In genomic region chr12:122226366-122227222, GRCh38 we compare ENCODE assay signal across 8 cellular contexts. TPM values are rescaled to one million over a fixed set of nuclear protein-coding genes. Genes with fewer than 3 reads are reported as not detected.
DNase-seq lines count a peak whose midpoint lies in the region; ATAC-seq, FAIRE-seq and TF ChIP-seq lines count a peak whose summit lies in the region.

No MANE protein-coding gene starts in this region.

- peak overlapping the region; percentile 75 for H2AFZ ChIP-seq in keratinocyte (ENCODE audit: control insufficient read depth, low read length)

- TF ChIP-seq CTCF in WTC11 (IDR thresholded peaks at IDR 0.05) (no peak), keratinocyte (optimal IDR thresholded peaks at IDR 0.05 in 1 of 3, IDR thresholded peaks at IDR 0.05 in 1 of 3, conservative IDR thresholded peaks at IDR 0.05 in 1 of 3; ENCODE audit: extremely low read depth in 1 of 3, insufficient read depth in 2 of 3, low read length in 3 of 3) (peak in 1 of 3 experiments; percentile 16), tibial nerve (IDR thresholded peaks at IDR 0.05) (no peak)

- H3K4me1 Mint-ChIP-seq in activated naive CD4-positive, alpha-beta T cell treated with anti-CD3 and anti-CD28 coated beads, Interleukin-2, amount 10 ng/mL, durations not matched to agents 7 days and 5 days: peaks cover 42% of the 10 kb centered on the region
- H3K4me1 Mint-ChIP-seq in WTC11: peaks cover 24% of the 10 kb centered on the region

- POLR2A ChIA-PET in WTC11 (lab: Charles Lee): interaction anchor here (0.8 to 2.0 kb wide), 6 partner anchors 23 to 274 kb away, joined by 4 to 15 read pairs (median 4); partner anchors contain the start of genes B3GNT4 and ZCCHC8

- no peaks in the 10 kb centered on the region for H3K9me3 ChIP-seq in keratinocyte (ENCODE audit: control insufficient read depth, low read depth, low read length)
- H3K9me3 ChIP-seq in tibial nerve: no peaks in the 10 kb centered on the region

- no peak for FAIRE-seq in keratinocyte (lab: Jason Lieb, UNC)

- H3K27ac Mint-ChIP-seq in activated naive CD4-positive, alpha-beta T cell treated with anti-CD3 and anti-CD28 coated beads, Interleukin-2, amount 10 ng/mL, durations not matched to agents 7 days and 5 days: peak overlapping the region; percentile 60
- H3K27ac Mint-ChIP-seq in WTC11: no peak overlapping the region

- CTCF ChIA-PET in activated naive CD4-positive, alpha-beta T cell treated with anti-CD3 and anti-CD28 coated beads, Interleukin-2, amount 10 ng/mL, durations not matched to agents 7 days and 5 days (lab: Charles Lee): interaction anchor here (1.1 kb wide), 2 partner anchors 17 to 40 kb away, joined by 4 read pairs; partner anchors contain the start of gene VPS33A
- CTCF ChIA-PET in WTC11 (lab: Charles Lee): interaction anchor here (0.6 to 1.4 kb wide), 5 partner anchors 36 to 529 kb away, joined by 3 to 6 read pairs (median 3); partner anchors contain the start of genes CFAP251 and DENR

- H4K20me1 ChIP-seq in keratinocyte (ENCODE audit: control insufficient read depth, extremely low read depth, insufficient read depth, low read length): peaks cover 3% of the 10 kb centered on the region

- peaks cover 38% of the 10 kb centered on the region for H3K79me2 ChIP-seq in keratinocyte (ENCODE audit: control insufficient read depth, insufficient read depth, low read length)

- H3K36me3 ChIP-seq in keratinocyte (ENCODE audit: control insufficient read depth in 2 of 2, extremely low read depth in 1 of 2, insufficient read depth in 2 of 2, low read length in 2 of 2): peaks cover 10 to 11% of the 10 kb centered on the region in 2 experiments
- peaks cover 2 to 44% (median 10%) of the 10 kb centered on the region in 3 donors for H3K36me3 ChIP-seq in tibial nerve

- no peak for TF ChIP-seq EP300 in tibial nerve (IDR thresholded peaks at IDR 0.05)

- WGBS in tibial nerve, 2 donors: 10 to 11% methylated on average over 43 to 49 of the region's 58 CpGs

- no peaks in the 10 kb centered on the region for H3K27me3 ChIP-seq in keratinocyte (ENCODE audit: control insufficient read depth, extremely low read depth, insufficient read depth, low read length)
- no peaks in the 10 kb centered on the region for H3K27me3 ChIP-seq in tibial nerve

- H3K9me3 Mint-ChIP-seq in activated naive CD4-positive, alpha-beta T cell treated with anti-CD3 and anti-CD28 coated beads, Interleukin-2, amount 10 ng/mL, durations not matched to agents 7 days and 5 days: no peaks in the 10 kb centered on the region
- no peaks in the 10 kb centered on the region for H3K9me3 Mint-ChIP-seq in WTC11

- peak overlapping the region; percentile 86 for H3K4me2 ChIP-seq in keratinocyte (ENCODE audit: control insufficient read depth, extremely low read depth, insufficient read depth, low read depth, low read length)

- H3K4me3 Mint-ChIP-seq in activated naive CD4-positive, alpha-beta T cell treated with anti-CD3 and anti-CD28 coated beads, Interleukin-2, amount 10 ng/mL, durations not matched to agents 7 days and 5 days: peak overlapping the region; percentile 68
- H3K4me3 Mint-ChIP-seq in WTC11: peak overlapping the region; percentile 60

- no peak for TF ChIP-seq POLR2A in tibial nerve (IDR thresholded peaks at IDR 0.05)

- H3K9me1 ChIP-seq in keratinocyte (ENCODE audit: control insufficient read depth, extremely low read depth, insufficient read depth, low read length): peaks cover 3% of the 10 kb centered on the region

- peak; percentile 61; the same call in 1 of the 2 replicates for ATAC-seq in WTC11

- H3K27ac ChIP-seq in keratinocyte (ENCODE audit: control insufficient read depth, insufficient read depth, low read length): no peak overlapping the region
- H3K27ac ChIP-seq in tibial nerve: peak overlapping the region in 1 of 4 donors; percentile 99

- peak overlapping the region in 2 of 3 experiments; percentile 32 to 61 for H3K4me3 ChIP-seq in keratinocyte (ENCODE audit: control insufficient read depth in 2 of 3, extremely low read depth in 1 of 3, insufficient read depth in 2 of 3, low read depth in 1 of 3, low read length in 3 of 3)
- H3K4me3 ChIP-seq in tibial nerve: peak overlapping the region; percentile 28 to 94 (median 47)

- no peak for DNase-seq in activated naive CD4-positive, alpha-beta T cell treated with anti-CD3 and anti-CD28 coated beads, Interleukin-2, amount 10 ng/mL, durations not matched to agents 7 days and 5 days
- DNase-seq in activated naive CD4-positive, alpha-beta T cell (lab: John Stamatoyannopoulos, UW): no peak
- DNase-seq in WTC11 (ENCODE audit: low spot score): no peak
- no peak for DNase-seq in keratinocyte (ENCODE audit: low read depth, low spot score)
- no peak for DNase-seq in tibial nerve (ENCODE audit: low spot score in 2 of 2)
- no peak for DNase-seq in COR-L47 (lab: John Stamatoyannopoulos, UW)
- no peak for DNase-seq in putamen (ENCODE audit: low spot score)
- no peak for DNase-seq in cerebellum (ENCODE audit: low spot score)

- dilution Hi-C loops in keratinocyte (cut with MboI; ENCODE audit: extremely low pct_ligation_motif_present, low sequenced_read_pairs): no loop called here

- H3K9ac ChIP-seq in keratinocyte (ENCODE audit: control insufficient read depth, extremely low read depth, insufficient read depth, low read length): no peak overlapping the region

- peaks cover 17% of the 10 kb centered on the region for H3K36me3 Mint-ChIP-seq in activated naive CD4-positive, alpha-beta T cell treated with anti-CD3 and anti-CD28 coated beads, Interleukin-2, amount 10 ng/mL, durations not matched to agents 7 days and 5 days
- peaks cover 23% of the 10 kb centered on the region for H3K36me3 Mint-ChIP-seq in WTC11

- no peaks in the 10 kb centered on the region for H3K27me3 Mint-ChIP-seq in activated naive CD4-positive, alpha-beta T cell treated with anti-CD3 and anti-CD28 coated beads, Interleukin-2, amount 10 ng/mL, durations not matched to agents 7 days and 5 days
- no peaks in the 10 kb centered on the region; the same call in 1 of the 2 replicates for H3K27me3 Mint-ChIP-seq in WTC11 (ENCODE audit: low read depth)

- H3K4me1 ChIP-seq in keratinocyte (ENCODE audit: control insufficient read depth, extremely low read depth, insufficient read depth, low read length): peaks cover 16% of the 10 kb centered on the region
- peaks cover 0 to 35% (median 21%) of the 10 kb centered on the region in 4 donors for H3K4me1 ChIP-seq in tibial nerve

RNA-seq across cellular contexts. Expression of gene DIABLO, which starts 0.7 kb away (rescaled TPM):
- total RNA-seq in WTC11 (2021) (57.3 to 62.4 TPM (median 61.7 TPM) in 3 replicates), tibial nerve (10 to 100 TPM; 40.8 to 52.5 (median 42.5) TPM), cerebellum (46.0 TPM)
- polyA plus RNA-seq in keratinocyte: 31.1 to 61.9 TPM (median 41.6 TPM) in 3 replicates
- polyA plus RNA-seq in keratinocyte (2011; ENCODE audit: low read depth): 21.3 TPM
- 50.0 and 62.5 TPM in 2 replicates for polyA plus RNA-seq in keratinocyte (2011; cell fraction: cytosol; rRNA removed)
- polyA plus RNA-seq in keratinocyte (2011; cell fraction: nucleus; rRNA removed): 53.8 and 56.3 TPM in 2 replicates
- polyA plus RNA-seq in keratinocyte (2012; ENCODE audit: low replicate concordance): 38.6 and 44.4 TPM in 2 replicates
- 22.8 to 53.4 TPM (median 28.9 TPM) in 3 replicates for polyA minus RNA-seq in keratinocyte
- 12.7 TPM for polyA minus RNA-seq in keratinocyte (2011; cell fraction: cytosol; rRNA and poly(A)+ RNA removed)
- polyA minus RNA-seq in keratinocyte (2011; cell fraction: nucleus; rRNA and poly(A)+ RNA removed): 11.4 and 17.3 TPM in 2 replicates

RNA-seq across cellular contexts. Expression of gene B3GNT4, which starts 23.1 kb away (rescaled TPM):
- total RNA-seq in WTC11 (2021) (1.6 to 2.0 TPM (median 1.6 TPM) in 3 replicates), tibial nerve (under 1 TPM in 1 of 4 donors, not detected in 3; 0.30 TPM), cerebellum (8.3 TPM)
- 1.7 to 3.8 TPM (median 2.3 TPM) in 3 replicates for polyA plus RNA-seq in keratinocyte
- 0.34 TPM for polyA plus RNA-seq in keratinocyte (2011; ENCODE audit: low read depth)
- 2.6 and 2.8 TPM in 2 replicates for polyA plus RNA-seq in keratinocyte (2011; cell fraction: cytosol; rRNA removed)
- 8.8 and 9.0 TPM in 2 replicates for polyA plus RNA-seq in keratinocyte (2011; cell fraction: nucleus; rRNA removed)
- 2.1 and 5.8 TPM in 2 replicates for polyA plus RNA-seq in keratinocyte (2012; ENCODE audit: low replicate concordance)
- polyA minus RNA-seq in keratinocyte: 6.4 to 18.4 TPM (median 9.9 TPM) in 3 replicates
- 9.8 TPM for polyA minus RNA-seq in keratinocyte (2011; cell fraction: cytosol; rRNA and poly(A)+ RNA removed)
- 9.2 and 9.9 TPM in 2 replicates for polyA minus RNA-seq in keratinocyte (2011; cell fraction: nucleus; rRNA and poly(A)+ RNA removed)

RNA-seq across cellular contexts. Expression of gene VPS33A, which starts 39.7 kb away (rescaled TPM):
- total RNA-seq in WTC11 (2021) (34.1 to 37.6 TPM (median 35.3 TPM) in 3 replicates), tibial nerve (10 to 100 TPM; 12.6 to 23.6 (median 19.2) TPM), cerebellum (16.9 TPM)
- 14.2 to 17.5 TPM (median 16.5 TPM) in 3 replicates for polyA plus RNA-seq in keratinocyte
- polyA plus RNA-seq in keratinocyte (2011; ENCODE audit: low read depth): 9.4 TPM
- polyA plus RNA-seq in keratinocyte (2011; cell fraction: cytosol; rRNA removed): 11.7 and 16.9 TPM in 2 replicates
- 23.9 and 24.0 TPM in 2 replicates for polyA plus RNA-seq in keratinocyte (2011; cell fraction: nucleus; rRNA removed)
- 13.9 and 19.6 TPM in 2 replicates for polyA plus RNA-seq in keratinocyte (2012; ENCODE audit: low replicate concordance)
- 5.7 to 17.9 TPM (median 10.1 TPM) in 3 replicates for polyA minus RNA-seq in keratinocyte
- 4.0 TPM for polyA minus RNA-seq in keratinocyte (2011; cell fraction: cytosol; rRNA and poly(A)+ RNA removed)
- polyA minus RNA-seq in keratinocyte (2011; cell fraction: nucleus; rRNA and poly(A)+ RNA removed): 6.3 and 18.2 TPM in 2 replicates

RNA-seq across cellular contexts. Expression of gene LRRC43, which starts 43.7 kb away (rescaled TPM):
- total RNA-seq in WTC11 (2021) (0.21 to 0.64 TPM (median 0.22 TPM) in 3 replicates), tibial nerve (1 to 10 TPM in 1 of 4 donors, not detected in 3; 1.3 TPM), cerebellum (1.9 TPM)
- polyA plus RNA-seq in keratinocyte: 0.33 to 0.60 TPM (median 0.45 TPM) in 3 replicates
- polyA plus RNA-seq in keratinocyte (2011; ENCODE audit: low read depth): not detected
- polyA plus RNA-seq in keratinocyte (2011; cell fraction: cytosol; rRNA removed): 0.17 and 0.26 TPM in 2 replicates
- 0.82 and 1.2 TPM in 2 replicates for polyA plus RNA-seq in keratinocyte (2011; cell fraction: nucleus; rRNA removed)
- 0.38 and 0.57 TPM in 2 replicates for polyA plus RNA-seq in keratinocyte (2012; ENCODE audit: low replicate concordance)
- polyA minus RNA-seq in keratinocyte: not detected in 3 replicates
- not detected for polyA minus RNA-seq in keratinocyte (2011; cell fraction: cytosol; rRNA and poly(A)+ RNA removed)
- polyA minus RNA-seq in keratinocyte (2011; cell fraction: nucleus; rRNA and poly(A)+ RNA removed): not detected in 2 replicates

RNA-seq across cellular contexts. Expression of gene IL31, which starts 52.6 kb away (rescaled TPM):
- total RNA-seq in WTC11 (2021): not detected in 3 replicates
- polyA plus RNA-seq in keratinocyte: not detected in 3 replicates
- polyA plus RNA-seq in keratinocyte (2011; ENCODE audit: low read depth): not detected
- polyA plus RNA-seq in keratinocyte (2011; cell fraction: cytosol; rRNA removed): not detected in 2 replicates
- not detected in 2 replicates for polyA plus RNA-seq in keratinocyte (2011; cell fraction: nucleus; rRNA removed)
- not detected in 2 replicates for polyA plus RNA-seq in keratinocyte (2012; ENCODE audit: low replicate concordance)
- not detected in 3 replicates for polyA minus RNA-seq in keratinocyte
- polyA minus RNA-seq in keratinocyte (2011; cell fraction: cytosol; rRNA and poly(A)+ RNA removed): not detected
- polyA minus RNA-seq in keratinocyte (2011; cell fraction: nucleus; rRNA and poly(A)+ RNA removed): not detected in 2 replicates
- not detected for total RNA-seq in tibial nerve
- not detected for total RNA-seq in cerebellum
